ENCODE assay signal across 25 cellular contexts in the genomic region with DNA sequence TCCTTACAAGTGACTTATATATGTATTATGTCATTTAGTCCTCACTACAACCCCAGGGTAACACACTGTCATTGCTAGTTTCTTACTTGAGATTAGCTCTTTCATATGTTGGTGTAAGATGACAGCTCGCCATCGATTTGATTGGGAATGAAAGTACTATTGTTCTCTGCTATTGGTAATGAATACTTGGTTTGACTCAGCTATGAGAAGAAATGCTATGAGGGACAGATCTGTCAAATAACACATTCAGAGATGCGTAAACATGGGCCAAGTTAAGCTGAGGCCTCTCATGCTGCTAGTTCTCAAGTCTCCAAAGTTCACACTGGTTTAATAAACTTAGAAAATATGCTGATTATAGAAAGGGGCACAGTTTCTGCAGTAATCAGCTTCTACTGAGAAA.
A peak's percentile ranks its signal among the peaks of the same experiment; 100 is the strongest.
DNase-seq lines count a peak whose midpoint lies in the region; ATAC-seq and TF ChIP-seq lines count a peak whose summit lies in the region.
"Had no signal": no experiment of that assay in that cellular context is flagged by ENCODE, and none has a peak within 500 bp of the region (broad histone marks: within the 10 kb centered on the region; RNA-seq: fewer than 3 reads in every experiment).

No MANE protein-coding gene starts in this region.

- peak; percentile 39 for DNase-seq in SK-MEL-5 (ENCODE audit: low read depth, low spot score)
- DNase-seq in globus pallidus (ENCODE audit: low spot score): peak; percentile 49
- DNase-seq in NCI-H2107 treated with DMSO at 0.1 percent for 48 hours (lab: John Stamatoyannopoulos, UW; ENCODE audit: unreplicated experiment): no peak
- DNase-seq in immature natural killer cell: no peak
- DNase-seq in GM03348 (ENCODE audit: low spot score): no peak
- DNase-seq: BE2C; CD8-positive, alpha-beta memory T cell; DMS79 treated with DMSO at 0.1 percent for 48 hours; GF-D8; HFFc6; MM.1S; NCI-H2029 treated with DMSO at 0.1 percent for 48 hours; NCI-H2227 treated with DMSO at 0.1 percent for 48 hours; NCI-H510A; NCI-H69; Right ventricle myocardium superior; RPMI8226 had no signal

- TF ChIP-seq CTCF in neural cell (IDR thresholded peaks at IDR 0.05; ENCODE audit: poor library complexity, severe bottlenecking): no peak

- no peaks in the 10 kb centered on the region for H3K79me2 ChIP-seq in neural cell (replicated peaks; ENCODE audit: insufficient read depth, low read length)

- no peak overlapping the region for H3K4me3 ChIP-seq in neural cell (ENCODE audit: low read length)
- H3K4me3 ChIP-seq: GM23338, HAP-1, SJSA1 had no signal

- H3K27ac ChIP-seq in neural cell (ENCODE audit: low read length): no peak overlapping the region
- H3K27ac ChIP-seq: KMS-11, SJSA1 had no signal

- H3K36me3 Mint-ChIP-seq in immature natural killer cell: no peaks in the 10 kb centered on the region
- H3K36me3 Mint-ChIP-seq: CD14-positive monocyte; CD8-positive, alpha-beta memory T cell; IgD-negative memory B cell had no signal

- no peaks in the 10 kb centered on the region for H3K9me2 ChIP-seq in neural cell (ENCODE audit: insufficient read depth, low read length)

- H2AFZ ChIP-seq in neural cell (ENCODE audit: low read depth, low read length): no peak overlapping the region
- H2AFZ ChIP-seq: GM23338 had no signal

- no peak overlapping the region for H3K9ac ChIP-seq in neural cell (ENCODE audit: low read length)
- H3K9ac ChIP-seq: KMS-11 had no signal

- no peaks in the 10 kb centered on the region for H3K9me3 Mint-ChIP-seq in immature natural killer cell
- H3K9me3 Mint-ChIP-seq: CD8-positive, alpha-beta memory T cell; GM23338; HFFc6; IgD-negative memory B cell had no signal

- no peaks in the 10 kb centered on the region for H3K27me3 ChIP-seq in neural cell (ENCODE audit: insufficient read depth, low read depth, low read length)
- H3K27me3 ChIP-seq: BE2C, SJSA1 had no signal

- no peak overlapping the region for H3K27ac Mint-ChIP-seq in immature natural killer cell
- H3K27ac Mint-ChIP-seq: CD14-positive monocyte; CD8-positive, alpha-beta memory T cell; GM23338; HFFc6; IgD-negative memory B cell had no signal

- peak; percentile 83 for TF ChIP-seq EP300 in neural cell (conservative IDR thresholded peaks at IDR 0.05; ENCODE audit: poor library complexity, severe bottlenecking)

- H3F3A ChIP-seq in neural cell (ENCODE audit: insufficient read depth, low read length, poor library complexity, severe bottlenecking): no peaks in the 10 kb centered on the region

- H3K9me3 ChIP-seq in neural cell (ENCODE audit: low read length): no peaks in the 10 kb centered on the region
- H3K9me3 ChIP-seq: BE2C, HAP-1 had no signal

- no peaks in the 10 kb centered on the region for H3K4me1 Mint-ChIP-seq in immature natural killer cell
- H3K4me1 Mint-ChIP-seq: CD14-positive monocyte; CD8-positive, alpha-beta memory T cell; IgD-negative memory B cell had no signal

- ATAC-seq in HG02884 (IDR thresholded peaks at IDR 0.05; ENCODE audit: unreplicated experiment): no peak
- ATAC-seq: GM23338 had no signal

- no peaks in the 10 kb centered on the region for H3K36me3 ChIP-seq in neural cell (ENCODE audit: insufficient read depth, low read length)
- H3K36me3 ChIP-seq: BE2C, HAP-1, SJSA1 had no signal

- no peak overlapping the region for H3K4me3 Mint-ChIP-seq in immature natural killer cell
- H3K4me3 Mint-ChIP-seq: CD14-positive monocyte; CD8-positive, alpha-beta memory T cell; GM23338; HFFc6; IgD-negative memory B cell had no signal

- peaks cover 0 to 2% (median under 1%) of the 10 kb centered on the region in 3 donors for H3K27me3 Mint-ChIP-seq in immature natural killer cell (ENCODE audit: low read depth in 3 of 3)
- H3K27me3 Mint-ChIP-seq: IgD-negative memory B cell had no signal

- in situ Hi-C loops in SK-MEL-5 (cut with HindIII; ENCODE audit: low pct_unique_long_range_greater_than_20kb, low sequenced_read_pairs): no loop called here

- TF ChIP-seq RAD21 in neural cell (conservative IDR thresholded peaks at IDR 0.05): no peak

- H3K4me2 ChIP-seq in neural cell (ENCODE audit: low read length): no peak overlapping the region
- H3K4me2 ChIP-seq: GM23338, KMS-11 had no signal

- H4K20me1 ChIP-seq in neural cell (ENCODE audit: insufficient read depth): no peaks in the 10 kb centered on the region

TF ChIP-seq in neural cell, 6 proteins besides CTCF, POLR2A, EP300 and RAD21:
- no peak for TF ChIP-seq EZH2 (IDR thresholded peaks at IDR 0.05; ENCODE audit: borderline replicate concordance, insufficient read depth, low read length, poor library complexity, severe bottlenecking)
- TF ChIP-seq POLR2AphosphoS5 (IDR thresholded peaks at IDR 0.05): peak; percentile 57

Comparison
In these comparisons a context has a peak if more than half of its experiments do, and no peak if none do; other contexts are left out.
1. DNase-seq: peak in SK-MEL-5 (single experiment) and globus pallidus (single experiment); none in NCI-H2107 treated with DMSO at 0.1 percent for 48 hours (single experiment), immature natural killer cell (0 of 3) and GM03348 (single experiment).